In the genomic region with DNA sequence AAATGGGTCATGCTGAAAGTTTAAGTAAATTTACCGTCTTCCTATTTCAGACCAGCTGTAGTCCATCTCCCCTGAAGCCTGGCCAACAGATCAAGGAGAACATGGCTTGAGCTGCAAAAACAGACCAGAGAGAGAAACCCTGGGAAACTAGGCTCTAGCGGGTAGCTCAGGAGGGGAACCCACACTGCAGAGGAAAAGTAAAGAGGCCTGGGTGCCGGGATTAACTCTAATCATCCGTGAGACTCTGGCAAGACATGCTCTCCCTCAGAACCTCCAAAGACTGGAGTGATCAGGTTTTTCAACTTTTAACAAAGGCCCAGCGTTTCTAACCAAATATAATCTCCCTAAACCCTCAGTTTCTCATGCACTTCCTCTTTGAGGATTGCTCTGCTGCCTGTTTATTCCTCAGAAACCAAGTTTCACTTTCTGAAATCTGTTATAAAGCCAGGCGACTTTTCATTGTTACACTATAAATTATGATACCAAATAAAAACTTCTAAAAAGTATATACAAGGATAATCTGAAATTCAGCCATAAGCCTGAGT, we compare ENCODE assay signal across 8 cellular contexts.
DNase-seq lines count a peak whose midpoint lies in the region; ATAC-seq lines count a peak whose summit lies in the region.

No MANE protein-coding gene starts in this region.

- peaks cover 30% of the 10 kb centered on the region for H3K4me1 Mint-ChIP-seq in stimulated activated naive CD8-positive, alpha-beta T cell treated with anti-CD3 and anti-CD28 coated beads, Interleukin-15, Interleukin-2, amounts not matched to agents 100 ng/mL and 50 ng/mL, for 24 hours (ENCODE audit: low read depth)
- H3K4me1 Mint-ChIP-seq in activated T-helper 17 cell treated with anti-CD3 and anti-CD28 coated beads, Interleukin-2, amount 50 U/mL, for 72 hours = peaks cover 24% of the 10 kb centered on the region
- H3K4me1 Mint-ChIP-seq in immature natural killer cell = peaks cover 5 to 12% of the 10 kb centered on the region in 2 donors
- H3K4me1 Mint-ChIP-seq in stimulated activated memory B cell treated with anti-CD40 and anti-IgM and Interleukin-4, amounts not matched to agents 10 μg/mL and 1 μg/mL and 100 μg/mL, for 72 hours = peaks cover 77% of the 10 kb centered on the region

- no peaks in the 10 kb centered on the region for H3K9me3 Mint-ChIP-seq in stimulated activated naive CD8-positive, alpha-beta T cell treated with anti-CD3 and anti-CD28 coated beads, Interleukin-15, Interleukin-2, amounts not matched to agents 100 ng/mL and 50 ng/mL, for 24 hours
- H3K9me3 Mint-ChIP-seq in activated T-helper 17 cell treated with anti-CD3 and anti-CD28 coated beads, Interleukin-2, amount 50 U/mL, for 72 hours = no peaks in the 10 kb centered on the region
- H3K9me3 Mint-ChIP-seq in immature natural killer cell = no peaks in the 10 kb centered on the region
- H3K9me3 Mint-ChIP-seq in stimulated activated memory B cell treated with anti-CD40 and anti-IgM and Interleukin-4, amounts not matched to agents 10 μg/mL and 1 μg/mL and 100 μg/mL, for 72 hours = no peaks in the 10 kb centered on the region

- peaks cover 7% of the 10 kb centered on the region for H3K27me3 Mint-ChIP-seq in stimulated activated naive CD8-positive, alpha-beta T cell treated with anti-CD3 and anti-CD28 coated beads, Interleukin-15, Interleukin-2, amounts not matched to agents 100 ng/mL and 50 ng/mL, for 24 hours
- no peaks in the 10 kb centered on the region for H3K27me3 Mint-ChIP-seq in activated T-helper 17 cell treated with anti-CD3 and anti-CD28 coated beads, Interleukin-2, amount 50 U/mL, for 72 hours
- peaks cover 3 to 12% (median 4%) of the 10 kb centered on the region in 3 donors for H3K27me3 Mint-ChIP-seq in immature natural killer cell (ENCODE audit: low read depth in 3 of 3)
- no peaks in the 10 kb centered on the region for H3K27me3 Mint-ChIP-seq in stimulated activated memory B cell treated with anti-CD40 and anti-IgM and Interleukin-4, amounts not matched to agents 10 μg/mL and 1 μg/mL and 100 μg/mL, for 72 hours

- H3K27ac Mint-ChIP-seq in stimulated activated naive CD8-positive, alpha-beta T cell treated with anti-CD3 and anti-CD28 coated beads, Interleukin-15, Interleukin-2, amounts not matched to agents 100 ng/mL and 50 ng/mL, for 24 hours = peak overlapping the region; percentile 80
- peak overlapping the region; percentile 36 for H3K27ac Mint-ChIP-seq in activated T-helper 17 cell treated with anti-CD3 and anti-CD28 coated beads, Interleukin-2, amount 50 U/mL, for 72 hours
- peak overlapping the region in 2 of 6 donors; percentile 50 to 51 for H3K27ac Mint-ChIP-seq in immature natural killer cell
- peak overlapping the region; percentile 93 for H3K27ac Mint-ChIP-seq in stimulated activated memory B cell treated with anti-CD40 and anti-IgM and Interleukin-4, amounts not matched to agents 10 μg/mL and 1 μg/mL and 100 μg/mL, for 72 hours

- DNase-seq in stimulated activated naive CD8-positive, alpha-beta T cell treated with anti-CD3 and anti-CD28 coated beads, Interleukin-15, Interleukin-2, amounts not matched to agents 100 U/mL and 50 U/mL, for 24 hours = no peak
- DNase-seq in immature natural killer cell = no peak
- no peak for DNase-seq in stimulated activated CD4-positive, alpha-beta T cell treated with anti-CD3 and anti-CD28 coated beads, Interleukin-4, amount 100 ng/mL, for 24 hours
- no peak for DNase-seq in stimulated activated CD4-positive, alpha-beta T cell treated with anti-CD3 and anti-CD28 coated beads, Interleukin-4, amount 100 ng/mL, for 4 hours
- no peak for DNase-seq in cerebellum (ENCODE audit: low spot score)

- peak overlapping the region; percentile 21 for H3K4me3 Mint-ChIP-seq in stimulated activated naive CD8-positive, alpha-beta T cell treated with anti-CD3 and anti-CD28 coated beads, Interleukin-15, Interleukin-2, amounts not matched to agents 100 ng/mL and 50 ng/mL, for 24 hours
- H3K4me3 Mint-ChIP-seq in activated T-helper 17 cell treated with anti-CD3 and anti-CD28 coated beads, Interleukin-2, amount 50 U/mL, for 72 hours = peak overlapping the region; percentile 54
- H3K4me3 Mint-ChIP-seq in immature natural killer cell = peak overlapping the region; percentile 4 to 59 (median 44)
- H3K4me3 Mint-ChIP-seq in stimulated activated memory B cell treated with anti-CD40 and anti-IgM and Interleukin-4, amounts not matched to agents 10 μg/mL and 1 μg/mL and 100 μg/mL, for 72 hours = peak overlapping the region; percentile 49

- no peak for ATAC-seq in stimulated activated naive CD8-positive, alpha-beta T cell treated with anti-CD3 and anti-CD28 coated beads, Interleukin-15, Interleukin-2, amounts not matched to agents 100 U/mL and 50 U/mL, for 24 hours
- ATAC-seq in activated T-helper 17 cell treated with anti-CD3 and anti-CD28 coated beads, Interleukin-2, amount 50 U/mL, for 72 hours (replicated peaks) = no peak
- ATAC-seq in stimulated activated memory B cell treated with anti-CD40 and anti-IgM and Interleukin-4, amounts not matched to agents 10 μg/mL and 1 μg/mL and 100 μg/mL, for 72 hours = peak; percentile 8

- no peaks in the 10 kb centered on the region for H3K36me3 Mint-ChIP-seq in stimulated activated naive CD8-positive, alpha-beta T cell treated with anti-CD3 and anti-CD28 coated beads, Interleukin-15, Interleukin-2, amounts not matched to agents 100 ng/mL and 50 ng/mL, for 24 hours (ENCODE audit: low read depth)
- H3K36me3 Mint-ChIP-seq in activated T-helper 17 cell treated with anti-CD3 and anti-CD28 coated beads, Interleukin-2, amount 50 U/mL, for 72 hours (ENCODE audit: low read depth) = no peaks in the 10 kb centered on the region
- H3K36me3 Mint-ChIP-seq in immature natural killer cell = no peaks in the 10 kb centered on the region
- no peaks in the 10 kb centered on the region for H3K36me3 Mint-ChIP-seq in stimulated activated memory B cell treated with anti-CD40 and anti-IgM and Interleukin-4, amounts not matched to agents 10 μg/mL and 1 μg/mL and 100 μg/mL, for 72 hours
